In genomic region chr13:40571338-40571737, GRCh38 we compare ENCODE assay signal across 1 cellular context.
TF ChIP-seq lines count a peak whose summit lies in the region.

No MANE protein-coding gene starts in this region.

TF ChIP-seq in GM23338, 12 proteins besides CTCF, POLR2A, EP300 and RAD21:
- TF ChIP-seq CREB1 (CRISPR knock-in tag; IDR thresholded peaks at IDR 0.05; ENCODE audit: low read depth) = no peak
- TF ChIP-seq EZH2phosphoT487 (IDR thresholded peaks at IDR 0.05; ENCODE audit: unreplicated experiment) = no peak
